1 cellular context compared by ENCODE assay signal in genomic region chr7:106270122-106270977, GRCh38.
TF ChIP-seq lines count a peak whose summit lies in the region.

No MANE protein-coding gene starts in this region.

TF ChIP-seq in IMR-90, 13 proteins besides CTCF, POLR2A, EP300 and RAD21:
- TF ChIP-seq CEBPB (IDR thresholded peaks at IDR 0.05; ENCODE audit: low read depth, low read length) (peak; percentile 78), MAZ (IDR thresholded peaks at IDR 0.05; ENCODE audit: borderline replicate concordance, low read depth, low read length) (no peak)
